ENCODE assay signal across 19 cellular contexts in genomic region chr11:10607462-10607861, GRCh38. TPM values are rescaled to one million over a fixed set of nuclear protein-coding genes. Genes with fewer than 3 reads are reported as not detected.
DNase-seq lines count a peak whose midpoint lies in the region; ATAC-seq and TF ChIP-seq lines count a peak whose summit lies in the region.
"Had no signal": no experiment of that assay in that cellular context is flagged by ENCODE, and none has a peak within 500 bp of the region (broad histone marks: within the 10 kb centered on the region; RNA-seq: fewer than 3 reads in every experiment).

No MANE protein-coding gene starts in this region.

- no peak for TF ChIP-seq RAD21 in IMR-90 (IDR thresholded peaks at IDR 0.05; ENCODE audit: low read length)

- H3K4me1 ChIP-seq in IMR-90 (ENCODE audit: control insufficient read depth, insufficient read depth, low read length) (peaks cover 29% of the 10 kb centered on the region), thoracic aorta (ENCODE audit: control insufficient read depth in 1 of 2, low read depth in 2 of 2) (peaks cover 46 to 75% of the 10 kb centered on the region in 2 donors)
- H3K4me1 ChIP-seq: pancreas had no signal

- H3K4me3 ChIP-seq in IMR-90 (ENCODE audit: insufficient read depth, low read depth, low read length): no peak overlapping the region
- no peak overlapping the region for H3K4me3 ChIP-seq in thoracic aorta
- H3K4me3 ChIP-seq: MG63, pancreas had no signal

- H2AK9ac ChIP-seq in IMR-90 (replicated peaks; ENCODE audit: low read depth, low read length, poor library complexity): no peak overlapping the region

- ATAC-seq in IMR-90 (ENCODE audit: low read depth): no peak
- ATAC-seq in thoracic aorta (ENCODE audit: insufficient number of reproducible peaks, low FRiP score, low read depth): no peak
- ATAC-seq in HG03521 (IDR thresholded peaks at IDR 0.05; ENCODE audit: unreplicated experiment): no peak
- no peak for ATAC-seq in GM21360 (IDR thresholded peaks at IDR 0.05; ENCODE audit: unreplicated experiment)
- ATAC-seq: activated CD4-positive, CD25-positive, alpha-beta regulatory T cell treated with anti-CD3 and anti-CD28 coated beads, Interleukin-2, amount 50 U/mL, for 24 hours had no signal

- H3K36me3 ChIP-seq in IMR-90 (ENCODE audit: control insufficient read depth, insufficient read depth, low read length): peaks cover 34% of the 10 kb centered on the region
- H3K36me3 ChIP-seq in thoracic aorta: peaks cover 72% of the 10 kb centered on the region
- H3K36me3 ChIP-seq: MG63, pancreas had no signal

- H2BK15ac ChIP-seq in IMR-90 (ENCODE audit: low read depth, low read length): peak overlapping the region; percentile 11; the same call in 1 of the 3 replicates

- H3K27ac ChIP-seq in IMR-90 (ENCODE audit: insufficient read depth, low read length): peak overlapping the region; percentile 84
- peak overlapping the region; percentile 72 to 80 for H3K27ac ChIP-seq in thoracic aorta

- dilution Hi-C loops in IMR-90 (cut with HindIII; ENCODE audit: low sequenced_read_pairs, unreplicated experiment): no loop called here

- peak overlapping the region; percentile 81 for H4K91ac ChIP-seq in IMR-90 (ENCODE audit: insufficient read depth, low read depth, low read length)

- H2BK20ac ChIP-seq in IMR-90 (ENCODE audit: low read depth, low read length): peak overlapping the region; percentile 51

- intact Hi-C loops in IMR-90 (cut with micrococcal nuclease): loop anchor here (2.0 kb wide), 3 partner anchors 67 to 201 kb away; partner anchors contain the start of gene RNF141

- peak overlapping the region; percentile 98 for H2BK5ac ChIP-seq in IMR-90 (ENCODE audit: low read depth, low read length, poor library complexity, severe bottlenecking)

- H4K20me1 ChIP-seq in IMR-90 (ENCODE audit: insufficient read depth, low read length): no peaks in the 10 kb centered on the region

- H4K8ac ChIP-seq in IMR-90 (ENCODE audit: low read depth in 2 of 2, low read length in 2 of 2): peak overlapping the region; percentile 30 to 93; a peak in 3 of 4 replicates

- TF ChIP-seq POLR2A in IMR-90 (IDR thresholded peaks at IDR 0.05; ENCODE audit: low read depth, low read length): no peak

- peak overlapping the region; percentile 87 for H3K4ac ChIP-seq in IMR-90 (ENCODE audit: low read depth, low read length)

- H2AK5ac ChIP-seq in IMR-90 (ENCODE audit: low read depth, low read length): peak overlapping the region; percentile 83; the same call in 1 of the 2 replicates

- BruUV-seq in IMR-90 (replicated peaks; lab: Mats Ljungman, UMichigan): no TSS peak

- in situ Hi-C loops in IMR-90 (cut with MboI; ENCODE audit: low sequenced_read_pairs): no loop called here

- no peaks in the 10 kb centered on the region for H3K9me3 ChIP-seq in IMR-90 (ENCODE audit: control insufficient read depth, insufficient read depth, low read length)
- H3K9me3 ChIP-seq in thoracic aorta: no peaks in the 10 kb centered on the region
- H3K9me3 ChIP-seq: MG63, pancreas had no signal

- peak overlapping the region; percentile 86 for H3K18ac ChIP-seq in IMR-90 (ENCODE audit: low read depth, low read length)

- peak overlapping the region; percentile 84 for H2BK120ac ChIP-seq in IMR-90 (ENCODE audit: low read depth, low read length)

- DNase-seq in IMR-90: no peak
- DNase-seq in dermis microvascular lymphatic vessel endothelial cell (ENCODE audit: low read depth in 2 of 2): peak; percentile 86 to 99
- DNase-seq in lung microvascular endothelial cell (ENCODE audit: low read depth in 2 of 2): peak; percentile 80 to 98
- DNase-seq in thoracic aorta (ENCODE audit: low spot score): no peak
- DNase-seq in activated effector memory CD4-positive, alpha-beta T cell treated with anti-CD3 and anti-CD28 coated beads, Interleukin-2, amount 50 U/mL, for 16 hours: no peak
- DNase-seq in D341Med (ENCODE audit: low spot score): no peak
- DNase-seq: activated gamma-delta T cell treated with Interleukin-2 at 50 U/mL for 16 hours; cortex of kidney; DMS153; MG63; NCI-H187 treated with DMSO at 0.1 percent for 48 hours; NCI-H446 treated with DMSO at 0.1 percent for 48 hours; pancreas; SIG-M5; stimulated activated naive CD4-positive, alpha-beta T cell; T-helper 2 cell had no signal

- H3K79me1 ChIP-seq in IMR-90 (ENCODE audit: low read depth in 1 of 2, low read length in 2 of 2): peaks cover 0 to 26% of the 10 kb centered on the region in 2 experiments; a peak in 3 of 4 replicates

- peak overlapping the region; percentile 72 for H3K14ac ChIP-seq in IMR-90 (replicated peaks; ENCODE audit: low read depth, low read length)

- no peak overlapping the region for H3K4me2 ChIP-seq in IMR-90 (ENCODE audit: low read depth, low read length)

- WGBS in IMR-90 (ENCODE audit: extremely low coverage in 2 of 2, insufficient read length in 1 of 2), 2 experiments: 40% methylated on average over 2 of the region's 6 CpGs; no CpG with 5 or more reads in 1 of the 2 experiments

- TF ChIP-seq CTCF in IMR-90 (conservative IDR thresholded peaks at IDR 0.05; ENCODE audit: low read depth, low read length): no peak
- no peak for TF ChIP-seq CTCF in thoracic aorta (IDR thresholded peaks at IDR 0.05)

- peak overlapping the region; percentile 86 for H4K5ac ChIP-seq in IMR-90 (ENCODE audit: low read depth, low read length)

- H3K9ac ChIP-seq in IMR-90 (ENCODE audit: low read depth, low read length): peak overlapping the region; percentile 62; the same call in 1 of the 2 replicates

- H3K27me3 ChIP-seq in IMR-90 (ENCODE audit: control insufficient read depth, insufficient read depth, low read length): no peaks in the 10 kb centered on the region
- H3K27me3 ChIP-seq in thoracic aorta (replicated peaks; ENCODE audit: insufficient read depth): no peaks in the 10 kb centered on the region

- peak overlapping the region; percentile 17; the same call in 1 of the 2 replicates for H3K56ac ChIP-seq in IMR-90 (ENCODE audit: extremely low read depth, insufficient read depth, low read length)

- H3K23ac ChIP-seq in IMR-90 (ENCODE audit: low read depth, low read length): peak overlapping the region; percentile 46; the same call in 1 of the 2 replicates

- POLR2A ChIA-PET in IMR-90 (lab: Charles Lee; ENCODE audit: unreplicated experiment): no interaction called here

- H2AFZ ChIP-seq in IMR-90 (replicated peaks; ENCODE audit: low read length, poor library complexity): no peak overlapping the region

- H3K9me1 ChIP-seq in IMR-90 (ENCODE audit: insufficient read depth, low read length): peaks cover 20% of the 10 kb centered on the region

- CTCF ChIA-PET in IMR-90 (lab: Yijun Ruan, JAX): no interaction called here

TF ChIP-seq in IMR-90, 13 proteins besides CTCF, POLR2A, EP300 and RAD21:
- TF ChIP-seq MAZ (IDR thresholded peaks at IDR 0.05; ENCODE audit: borderline replicate concordance, low read depth, low read length): no peak

RNA-seq across cellular contexts. Expression of gene LYVE1, which starts 39.0 kb away (rescaled TPM):
- total RNA-seq in IMR-90 (2012; rRNA removed) (not detected in 2 replicates), dermis microvascular lymphatic vessel endothelial cell (62.0 and 441 TPM in 2 replicates), lung microvascular endothelial cell (101 and 140 TPM in 2 replicates), thoracic aorta (100 to 1,000 TPM in 1 of 2 donors, 10 to 100 TPM in 1; 81.5 to 121 TPM)
- polyA plus RNA-seq in IMR-90 (2012; rRNA removed): not detected in 2 replicates
- polyA plus RNA-seq in IMR-90 (2012; cell fraction: cytosol; rRNA removed): not detected in 2 replicates
- polyA plus RNA-seq in IMR-90 (2012; cell fraction: nucleus; rRNA removed; ENCODE audit: low replicate concordance): 0.04 and 0.32 TPM in 2 replicates

Comparison
In these comparisons a context has a peak if more than half of its experiments do, and no peak if none do; other contexts are left out.
1. DNase-seq: peak in dermis microvascular lymphatic vessel endothelial cell (2 of 2) and lung microvascular endothelial cell (2 of 2); none in IMR-90 (single experiment), thoracic aorta (single experiment), activated effector memory CD4-positive, alpha-beta T cell treated with anti-CD3 and anti-CD28 coated beads, Interleukin-2, amount 50 U/mL, for 16 hours (single experiment) and D341Med (single experiment).
2. RNA of gene LYVE1, which starts 39.0 kb away (total RNA-seq): 101 to 140 TPM in lung microvascular endothelial cell, 81.5 to 121 TPM in thoracic aorta and 62.0 to 441 TPM in dermis microvascular lymphatic vessel endothelial cell; not detected in IMR-90; every median in the first group is over 10 times any median in the second.